Comparison of ENCODE assay signal across 15 cellular contexts in the genomic region with DNA sequence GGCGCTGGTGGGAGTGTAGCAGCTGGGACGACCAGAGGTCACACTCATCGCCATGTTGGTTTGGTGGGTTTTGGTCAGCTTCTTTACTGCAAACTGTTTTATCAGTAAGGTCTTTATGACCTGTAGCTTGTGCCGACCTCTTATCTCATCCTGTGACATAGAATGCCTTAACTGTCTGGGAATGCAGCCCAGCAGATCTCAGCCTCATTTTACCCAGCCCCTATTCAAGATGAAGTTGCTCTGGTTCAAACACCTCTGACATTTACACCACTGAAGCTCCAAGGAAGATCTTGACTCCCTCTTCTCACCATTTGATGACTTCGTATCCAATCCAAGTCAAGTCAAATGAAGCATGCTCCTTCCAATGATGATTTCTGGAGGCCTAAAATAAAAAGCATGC. TPM values are rescaled to one million over a fixed set of nuclear protein-coding genes. Genes with fewer than 3 reads are reported as not detected.
DNase-seq lines count a peak whose midpoint lies in the region; ATAC-seq and TF ChIP-seq lines count a peak whose summit lies in the region.
"Had no signal": no experiment of that assay in that cellular context is flagged by ENCODE, and none has a peak within 500 bp of the region (broad histone marks: within the 10 kb centered on the region; RNA-seq: fewer than 3 reads in every experiment).

No MANE protein-coding gene starts in this region.

- no peak overlapping the region for H3K27ac Mint-ChIP-seq in H9

- H3K4me3 Mint-ChIP-seq in H9 = peak overlapping the region in 1 of 2 experiments; percentile 82; a peak in 2 of 5 replicates
- H3K4me3 Mint-ChIP-seq: CD14-positive monocyte had no signal

- peaks cover 0 to 4% (median 0%) of the 10 kb centered on the region in 11 experiments; a peak in 1 of 22 replicates for H3K36me3 ChIP-seq in BLaER1 treated with 17β-estradiol and CSF1 and Interleukin-3, amounts not matched to agents 10 nM and 100 nM
- peaks cover 14% of the 10 kb centered on the region for H3K36me3 ChIP-seq in DND-41 (ENCODE audit: insufficient read depth, low read length)
- no peaks in the 10 kb centered on the region for H3K36me3 ChIP-seq in colonic mucosa
- peaks cover 2% of the 10 kb centered on the region for H3K36me3 ChIP-seq in osteoblast (ENCODE audit: insufficient read depth, low read length)

- H3K4ac ChIP-seq in H9 (ENCODE audit: low read depth, low read length) = no peak overlapping the region

- peaks cover 7 to 27% (median 16%) of the 10 kb centered on the region in 3 experiments for H3K36me3 Mint-ChIP-seq in H9 (ENCODE audit: insufficient read depth in 1 of 3, low read depth in 3 of 3)

- no peak overlapping the region for H2BK20ac ChIP-seq in H9 (ENCODE audit: low read depth, low read length, poor library complexity, severe bottlenecking)

- H3T11ph ChIP-seq in H9 (ENCODE audit: low read length) = no peak overlapping the region

- intact Hi-C loops in colonic mucosa (cut with DNase I) = loop anchor here (10.0 kb wide), 1 partner anchor 633 kb away; no protein-coding TSS in a partner anchor

- H4K20me1 ChIP-seq in BLaER1 treated with 17β-estradiol and CSF1 and Interleukin-3, amounts not matched to agents 10 nM and 100 nM = peaks cover 0 to 6% (median 0%) of the 10 kb centered on the region in 11 experiments; a peak in 3 of 22 replicates
- H4K20me1 ChIP-seq in DND-41 (ENCODE audit: insufficient read depth, low read length) (peaks cover 8% of the 10 kb centered on the region; the same call in 1 of the 2 replicates), osteoblast (ENCODE audit: insufficient read depth, low read length) (no peaks in the 10 kb centered on the region), H9 (ENCODE audit: control insufficient read depth, insufficient read depth, insufficient read length) (no peaks in the 10 kb centered on the region)

- no peaks in the 10 kb centered on the region for H3K27me3 Mint-ChIP-seq in H9 (ENCODE audit: low read depth)

- H3K18ac ChIP-seq in H9 (ENCODE audit: insufficient read length, low read depth, low read length) = no peak overlapping the region

- H3K9ac ChIP-seq in BLaER1 treated with 17β-estradiol and CSF1 and Interleukin-3, amounts not matched to agents 10 nM and 100 nM = no peak overlapping the region
- no peak overlapping the region for H3K9ac ChIP-seq in DND-41 (ENCODE audit: low read depth, low read length)
- H3K9ac ChIP-seq in colonic mucosa (ENCODE audit: low read depth in 2 of 2, low read length in 2 of 2) = no peak overlapping the region
- no peak overlapping the region for H3K9ac ChIP-seq in H9 (ENCODE audit: extremely low read depth, insufficient read length, low read length)

- H3K79me2 ChIP-seq in DND-41 (ENCODE audit: insufficient read depth, low read length) (peaks cover 28% of the 10 kb centered on the region), osteoblast (ENCODE audit: insufficient read depth, low read length) (peaks cover 14% of the 10 kb centered on the region), H9 (ENCODE audit: insufficient read depth, low read length) (no peaks in the 10 kb centered on the region)

- H3K9me3 ChIP-seq in BLaER1 treated with 17β-estradiol and CSF1 and Interleukin-3, amounts not matched to agents 10 nM and 100 nM (replicated peaks in 1 of 11) = no peaks in the 10 kb centered on the region
- H3K9me3 ChIP-seq in DND-41 (ENCODE audit: insufficient read depth, low read length, severe bottlenecking) (no peaks in the 10 kb centered on the region), colonic mucosa (no peaks in the 10 kb centered on the region), osteoblast (ENCODE audit: low read depth, low read length) (no peaks in the 10 kb centered on the region), H9 (ENCODE audit: control insufficient read depth, low read depth, low read length) (no peaks in the 10 kb centered on the region)
- H3K9me3 ChIP-seq: left lung had no signal

- peak overlapping the region in 5 of 11 experiments; percentile 39 to 95 (median 92); a peak in 6 of 22 replicates for H3K27ac ChIP-seq in BLaER1 treated with 17β-estradiol and CSF1 and Interleukin-3, amounts not matched to agents 10 nM and 100 nM
- H3K27ac ChIP-seq in DND-41 (ENCODE audit: low read length) (no peak overlapping the region), colonic mucosa (peak overlapping the region; percentile 96), osteoblast (ENCODE audit: low read depth, low read length) (peak overlapping the region; percentile 95), H9 (ENCODE audit: insufficient read length, low read depth, low read length) (no peak overlapping the region)

- no peak overlapping the region for H3K56ac ChIP-seq in H9 (ENCODE audit: insufficient read length, low read depth, low read length)

- no peak overlapping the region for H4K5ac ChIP-seq in H9 (ENCODE audit: insufficient read length, low read depth, low read length)

- no peaks in the 10 kb centered on the region for H3K9me3 Mint-ChIP-seq in H9

- H3K4me3 ChIP-seq in BLaER1 treated with 17β-estradiol and CSF1 and Interleukin-3, amounts not matched to agents 10 nM and 100 nM = no peak overlapping the region; a peak in 1 of 20 replicates
- H3K4me3 ChIP-seq in DND-41 (ENCODE audit: low read depth in 1 of 2, low read length in 2 of 2) (no peak overlapping the region), colonic mucosa (no peak overlapping the region), osteoblast (ENCODE audit: insufficient read depth, low read length) (no peak overlapping the region)

- no CpG with 5 or more reads among the region's 5 CpGs for WGBS in H9 (ENCODE audit: extremely low coverage, insufficient read length, low lambda C conversion rate)

- no peak overlapping the region for H2BK15ac ChIP-seq in H9 (ENCODE audit: low read depth, low read length)

- peaks cover 50 to 54% (median 52%) of the 10 kb centered on the region in 10 experiments for H3K4me1 ChIP-seq in BLaER1 treated with 17β-estradiol and CSF1 and Interleukin-3, amounts not matched to agents 10 nM and 100 nM
- H3K4me1 ChIP-seq in DND-41 (ENCODE audit: insufficient read depth, low read length) = peaks cover 38% of the 10 kb centered on the region
- H3K4me1 ChIP-seq in colonic mucosa = peaks cover 11% of the 10 kb centered on the region
- H3K4me1 ChIP-seq in osteoblast (ENCODE audit: insufficient read depth, low read length) = peaks cover 40% of the 10 kb centered on the region
- peaks cover 1% of the 10 kb centered on the region; the same call in 1 of the 2 replicates for H3K4me1 ChIP-seq in H9 (ENCODE audit: insufficient read depth, low read length)

- H2BK12ac ChIP-seq in H9 (ENCODE audit: insufficient read length, low read depth, low read length) = no peak overlapping the region

- H2AFZ ChIP-seq in DND-41 (ENCODE audit: low read depth, low read length) (no peak overlapping the region), osteoblast (ENCODE audit: low read length) (no peak overlapping the region), H9 (ENCODE audit: low read length) (no peak overlapping the region)

- no peak overlapping the region for H4K91ac ChIP-seq in H9 (ENCODE audit: insufficient read length, low read depth, low read length)

- no peak overlapping the region for H2BK5ac ChIP-seq in H9 (ENCODE audit: insufficient read length, low read length)

- no peak overlapping the region for H4K8ac ChIP-seq in H9 (replicated peaks; ENCODE audit: insufficient read length, low read depth, low read length)

- peaks cover 4% of the 10 kb centered on the region for H3K23me2 ChIP-seq in H9 (ENCODE audit: insufficient read length, low read depth, low read length, poor library complexity, severe bottlenecking)

- H3K14ac ChIP-seq in H9 (ENCODE audit: insufficient read depth, low read length) = no peak overlapping the region

- H3K27me3 ChIP-seq in BLaER1 treated with 17β-estradiol and CSF1 and Interleukin-3, amounts not matched to agents 10 nM and 100 nM = no peaks in the 10 kb centered on the region
- H3K27me3 ChIP-seq in DND-41 (ENCODE audit: insufficient read depth, low read length, poor library complexity) = no peaks in the 10 kb centered on the region
- no peaks in the 10 kb centered on the region for H3K27me3 ChIP-seq in colonic mucosa
- H3K27me3 ChIP-seq in osteoblast (ENCODE audit: insufficient read depth, low read length) = no peaks in the 10 kb centered on the region
- no peaks in the 10 kb centered on the region for H3K27me3 ChIP-seq in H9 (ENCODE audit: insufficient read depth, low read length)
- H3K27me3 ChIP-seq: dorsolateral prefrontal cortex, left lung had no signal

- H3K79me1 ChIP-seq in H9 (ENCODE audit: insufficient read depth, low read depth, low read length, poor library complexity, severe bottlenecking) = no peaks in the 10 kb centered on the region

- TF ChIP-seq CTCF in DND-41 (IDR thresholded peaks at IDR 0.05; ENCODE audit: borderline replicate concordance, extremely low read depth, low read length, poor library complexity, severe bottlenecking) = no peak
- TF ChIP-seq CTCF in colonic mucosa (IDR thresholded peaks at IDR 0.05) = no peak
- TF ChIP-seq CTCF in osteoblast (IDR thresholded peaks at IDR 0.05; ENCODE audit: extremely low read depth, low read depth, low read length) = no peak
- no peak for TF ChIP-seq CTCF in H9 (conservative IDR thresholded peaks at IDR 0.05)

- no peak overlapping the region for H2AK5ac ChIP-seq in H9 (ENCODE audit: insufficient read length, low read length)

- DNase-seq in DND-41 (no peak), colonic mucosa (no peak), osteoblast (ENCODE audit: insufficient read length, low spot score, missing footprints) (no peak), AG08396 (ENCODE audit: low spot score) (no peak), NCI-H1105 (lab: John Stamatoyannopoulos, UW) (no peak), H9 (no peak)
- DNase-seq: activated CD4-positive, CD25-positive, alpha-beta regulatory T cell; dorsolateral prefrontal cortex; NCI-H1930; NCI-H526 treated with DMSO at 0.1 percent for 48 hours; T-helper 1 cell had no signal

- H2BK120ac ChIP-seq in H9 (ENCODE audit: low read depth, low read length, poor library complexity, severe bottlenecking) = no peak overlapping the region

- no peak for ATAC-seq in DND-41 (ENCODE audit: insufficient read depth, low read depth)
- ATAC-seq: left lung, Panc1 had no signal

- H3K4me2 ChIP-seq in BLaER1 treated with 17β-estradiol and CSF1 and Interleukin-3, amounts not matched to agents 10 nM and 100 nM = peak overlapping the region; percentile 79 to 95 (median 88)
- peak overlapping the region; percentile 90; the same call in 1 of the 2 replicates for H3K4me2 ChIP-seq in DND-41 (ENCODE audit: insufficient read depth, low read length)
- peak overlapping the region; percentile 89 for H3K4me2 ChIP-seq in osteoblast (ENCODE audit: insufficient read depth, low read length)
- H3K4me2 ChIP-seq in H9 (ENCODE audit: insufficient read depth, insufficient read length, low read length) = no peak overlapping the region

- H3K4me1 Mint-ChIP-seq in H9 = peaks cover 23 to 28% of the 10 kb centered on the region in 2 experiments

- H3K23ac ChIP-seq in H9 (ENCODE audit: insufficient read length, low read depth, low read length) = no peak overlapping the region

RNA-seq across cellular contexts. Expression of a gene that starts 2.3 kb away (rescaled TPM):
- total RNA-seq in colonic mucosa (10 to 100 TPM; 28.7 to 45.8 TPM), osteoblast (32.1 and 38.7 TPM in 2 replicates), H9 (2021) (63.0 and 71.1 TPM in 2 replicates)

RNA-seq across cellular contexts. Expression of a gene that starts 16.1 kb away (rescaled TPM):
- total RNA-seq in colonic mucosa (10 to 100 TPM; 35.8 to 54.3 TPM), osteoblast (under 0.01 TPM in 2 replicates), H9 (2021) (1.3 and 1.5 TPM in 2 replicates)

RNA-seq across cellular contexts. Expression of a gene that starts 41.6 kb away (rescaled TPM):
- 10 to 100 TPM; 30.7 to 42.4 TPM for total RNA-seq in colonic mucosa
- total RNA-seq in osteoblast = 19.7 and 21.7 TPM in 2 replicates
- 15.6 and 16.3 TPM in 2 replicates for total RNA-seq in H9 (2021)

Comparison
In these comparisons a context has a peak if more than half of its experiments do, and no peak if none do; other contexts are left out.
1. H3K27ac ChIP-seq: peak in colonic mucosa (single experiment) and osteoblast (single experiment); none in DND-41 (single experiment) and H9 (single experiment).
2. RNA of a gene that starts 16.1 kb away (total RNA-seq): 35.8 to 54.3 TPM in colonic mucosa; 1.3 to 1.5 TPM in H9 and under 0.01 TPM in osteoblast; every median in the first group is over 10 times any median in the second.